Comparison of ENCODE assay signal across 17 cellular contexts in genomic region chr2:185567940-185568339, GRCh38.
DNase-seq lines count a peak whose midpoint lies in the region; ATAC-seq and TF ChIP-seq lines count a peak whose summit lies in the region.
"Had no signal": no experiment of that assay in that cellular context is flagged by ENCODE, and none has a peak within 500 bp of the region (broad histone marks: within the 10 kb centered on the region; RNA-seq: fewer than 3 reads in every experiment).

No MANE protein-coding gene starts in this region.

- peaks cover 4% of the 10 kb centered on the region for H3K9me3 Mint-ChIP-seq in activated naive CD4-positive, alpha-beta T cell treated with anti-CD3 and anti-CD28 coated beads, Interleukin-2, amount 10 ng/mL, durations not matched to agents 7 days and 5 days

- no peak overlapping the region for H3K4me3 Mint-ChIP-seq in activated naive CD4-positive, alpha-beta T cell treated with anti-CD3 and anti-CD28 coated beads, Interleukin-2, amount 10 ng/mL, durations not matched to agents 7 days and 5 days
- H3K4me3 Mint-ChIP-seq: CD14-positive monocyte had no signal

- no peaks in the 10 kb centered on the region for H3K36me3 Mint-ChIP-seq in activated naive CD4-positive, alpha-beta T cell treated with anti-CD3 and anti-CD28 coated beads, Interleukin-2, amount 10 ng/mL, durations not matched to agents 7 days and 5 days
- H3K36me3 Mint-ChIP-seq: CD14-positive monocyte had no signal

- 84% methylated on average over 7 of the region's 8 CpGs for WGBS in mammary epithelial cell (ENCODE audit: low coverage, missing lambda C conversion rate)

- BruUV-seq in mammary epithelial cell (replicated peaks; lab: Mats Ljungman, UMichigan), result no TSS peak

- dilution Hi-C loops in mammary epithelial cell (cut with HindIII; ENCODE audit: low sequenced_read_pairs), result no loop called here

- H3K4me1 Mint-ChIP-seq in activated naive CD4-positive, alpha-beta T cell treated with anti-CD3 and anti-CD28 coated beads, Interleukin-2, amount 10 ng/mL, durations not matched to agents 7 days and 5 days, result no peaks in the 10 kb centered on the region
- H3K4me1 Mint-ChIP-seq: CD14-positive monocyte had no signal

- intact Hi-C loops in mammary epithelial cell (cut with micrococcal nuclease), result no loop called here
- intact Hi-C loops in breast epithelium (cut with DNase I; ENCODE audit: low total_unique reads), result no loop called here

- peak overlapping the region; percentile 41 for H2AFZ ChIP-seq in mammary epithelial cell (ENCODE audit: low read depth, low read length)

- H3K27ac ChIP-seq in mammary epithelial cell (ENCODE audit: insufficient read depth, low read depth, low read length) (no peak overlapping the region), breast epithelium (no peak overlapping the region)

- H3K9ac ChIP-seq in mammary epithelial cell (ENCODE audit: insufficient read depth, low read length), result no peak overlapping the region

- H4K20me1 ChIP-seq in mammary epithelial cell (ENCODE audit: insufficient read depth, low read length), result no peaks in the 10 kb centered on the region

- H3K4me1 ChIP-seq in mammary epithelial cell (ENCODE audit: insufficient read depth, low read length) (no peaks in the 10 kb centered on the region), breast epithelium (no peaks in the 10 kb centered on the region)

- TF ChIP-seq POLR2A in breast epithelium (IDR thresholded peaks at IDR 0.05), result no peak

- ATAC-seq in HG03095 (IDR thresholded peaks at IDR 0.05; ENCODE audit: unreplicated experiment), result no peak
- ATAC-seq: PC-3 had no signal

- TF ChIP-seq CTCF in mammary epithelial cell (conservative IDR thresholded peaks at IDR 0.05 in 1 of 2, IDR thresholded peaks at IDR 0.05 in 1 of 2; ENCODE audit: extremely low read depth in 1 of 2, insufficient read depth in 1 of 2, low read depth in 1 of 2, low read length in 2 of 2) (no peak), breast epithelium (IDR thresholded peaks at IDR 0.05) (no peak)

- H3K27ac Mint-ChIP-seq in activated naive CD4-positive, alpha-beta T cell treated with anti-CD3 and anti-CD28 coated beads, Interleukin-2, amount 10 ng/mL, durations not matched to agents 7 days and 5 days, result no peak overlapping the region
- H3K27ac Mint-ChIP-seq: CD14-positive monocyte had no signal

- no peak overlapping the region for H3K4me2 ChIP-seq in mammary epithelial cell (ENCODE audit: insufficient read depth, low read depth, low read length)

- H3K9me3 ChIP-seq in mammary epithelial cell (replicated peaks; ENCODE audit: insufficient read depth, low read length) (peaks cover 5% of the 10 kb centered on the region), breast epithelium (no peaks in the 10 kb centered on the region)

- DNase-seq in mammary epithelial cell (no peak), breast epithelium (ENCODE audit: low spot score in 2 of 2) (no peak), SK-MEL-5 (ENCODE audit: low read depth, low spot score) (peak; percentile 4), iPS DF 19.7 (ENCODE audit: low read depth, low spot score) (peak; percentile 15), GM19238 (ENCODE audit: insufficient read length, low spot score) (no peak), globus pallidus (ENCODE audit: low spot score) (no peak)
- no peak for DNase-seq in activated naive CD4-positive, alpha-beta T cell treated with anti-CD3 and anti-CD28 coated beads, Interleukin-2, amount 10 ng/mL, durations not matched to agents 7 days and 5 days
- DNase-seq: DMS79, GOT3, Karpas-422, NCI-H1105 treated with DMSO at 0.1 percent for 48 hours, NCI-H1930, NCI-H2227 treated with DMSO at 0.1 percent for 48 hours, NCI-H526 treated with DMSO at 0.1 percent for 48 hours, PC-3 had no signal

- H3K27me3 ChIP-seq in mammary epithelial cell (ENCODE audit: insufficient read depth, low read length) (no peaks in the 10 kb centered on the region), breast epithelium (no peaks in the 10 kb centered on the region)

- in situ Hi-C loops in mammary epithelial cell (cut with MboI; ENCODE audit: low sequenced_read_pairs in 2 of 2) (no loop called here), SK-MEL-5 (cut with HindIII; ENCODE audit: low pct_unique_long_range_greater_than_20kb, low sequenced_read_pairs) (no loop called here)

- H3K36me3 ChIP-seq in mammary epithelial cell (ENCODE audit: insufficient read depth, low read length) (no peaks in the 10 kb centered on the region), breast epithelium (no peaks in the 10 kb centered on the region)

- H3K27me3 Mint-ChIP-seq in activated naive CD4-positive, alpha-beta T cell treated with anti-CD3 and anti-CD28 coated beads, Interleukin-2, amount 10 ng/mL, durations not matched to agents 7 days and 5 days, result no peaks in the 10 kb centered on the region

- no peaks in the 10 kb centered on the region for H3K79me2 ChIP-seq in mammary epithelial cell (ENCODE audit: insufficient read depth, low read length)

- H3K4me3 ChIP-seq in mammary epithelial cell (replicated peaks in 1 of 3; ENCODE audit: insufficient read depth in 1 of 3, low read depth in 2 of 3, low read length in 3 of 3) (no peak overlapping the region), breast epithelium (no peak overlapping the region)

- CTCF ChIA-PET in mammary epithelial cell (lab: Charles Lee; ENCODE audit: low non-redundant PET), result no interaction called here
- CTCF ChIA-PET in activated naive CD4-positive, alpha-beta T cell treated with anti-CD3 and anti-CD28 coated beads, Interleukin-2, amount 10 ng/mL, durations not matched to agents 7 days and 5 days (lab: Charles Lee), result interaction anchor here (0.6 kb wide), 1 partner anchor 753 kb away, joined by 3 read pairs; no protein-coding TSS in a partner anchor

Comparison
In these comparisons a context has a peak if more than half of its experiments do, and no peak if none do; other contexts are left out.
1. DNase-seq: peak in SK-MEL-5 (single experiment) and iPS DF 19.7 (single experiment); none in mammary epithelial cell (single experiment), breast epithelium (0 of 2), GM19238 (single experiment), activated naive CD4-positive, alpha-beta T cell treated with anti-CD3 and anti-CD28 coated beads, Interleukin-2, amount 10 ng/mL, durations not matched to agents 7 days and 5 days (single experiment) and globus pallidus (single experiment).